In the genomic region with DNA sequence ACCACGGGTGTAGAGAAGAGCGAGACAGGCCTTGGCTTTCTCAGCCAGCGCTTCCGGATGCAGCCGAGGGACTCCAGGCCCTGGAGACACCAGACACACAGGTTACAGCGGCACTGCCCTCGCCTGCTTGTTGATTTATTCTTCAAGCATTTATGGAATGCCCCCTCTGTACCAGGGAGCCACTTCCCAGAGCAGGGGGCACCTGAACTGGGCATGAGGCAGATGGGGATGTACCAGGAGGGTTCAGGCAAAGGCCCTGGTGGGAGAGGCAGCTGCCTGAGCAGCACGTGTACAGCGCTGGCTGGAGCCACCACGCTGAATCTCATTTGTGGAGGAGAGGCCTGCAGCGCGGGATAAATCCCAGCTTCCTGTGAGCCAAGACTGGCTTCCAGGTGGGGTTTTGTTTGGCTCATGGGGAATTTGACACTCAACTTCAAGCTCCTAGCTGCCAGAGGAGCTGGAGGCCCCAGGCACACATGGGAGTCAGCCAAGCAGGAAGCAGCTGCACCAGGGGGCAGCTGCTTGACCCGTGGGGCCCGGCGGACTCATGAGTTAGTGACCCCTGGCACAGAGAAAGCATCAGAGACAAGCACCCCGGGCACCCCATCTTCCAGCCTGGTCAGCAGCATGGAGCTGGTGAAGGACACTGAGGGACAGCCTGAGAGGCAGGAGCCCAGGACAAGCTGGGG, we compare ENCODE assay signal across 15 cellular contexts. TPM values are rescaled to one million over a fixed set of nuclear protein-coding genes. Genes with fewer than 3 reads are reported as not detected.
A peak's percentile ranks its signal among the peaks of the same experiment; 100 is the strongest.
DNase-seq lines count a peak whose midpoint lies in the region; ATAC-seq and TF ChIP-seq lines count a peak whose summit lies in the region.
"Had no signal": no experiment of that assay in that cellular context is flagged by ENCODE, and none has a peak within 500 bp of the region (broad histone marks: within the 10 kb centered on the region; RNA-seq: fewer than 3 reads in every experiment).

No MANE protein-coding gene starts in this region.

- DNase-seq in 8988T = peak; percentile 63
- peak; percentile 83 for DNase-seq in LHCN-M2 (ENCODE audit: low read depth)
- DNase-seq in cardiac fibroblast (ENCODE audit: low read depth in 2 of 2) = peak; percentile 13 to 29
- peak; percentile 89 for DNase-seq in myocyte (ENCODE audit: low read depth)
- DNase-seq in germinal center (ENCODE audit: low spot score) = no peak
- no peak for DNase-seq in NCI-H1105 treated with DMSO at 0.1 percent for 48 hours (lab: John Stamatoyannopoulos, UW)
- DNase-seq in stimulated activated CD4-positive, alpha-beta T cell treated with anti-CD3 and anti-CD28 coated beads, Interleukin-2, amount 100 ng/mL, for 48 hours = no peak
- DNase-seq: activated CD4-positive, alpha-beta T cell treated with anti-CD3 and anti-CD28 coated beads for 4 hours; activated effector memory CD4-positive, alpha-beta T cell treated with Interleukin-2 at 50 U/mL for 16 hours; HFFc6; naive B cell; NCI-H1694 had no signal

- ATAC-seq in SK-N-SH treated with all-trans-retinoic acid at 6 μM for 48 hours = no peak; the same call in 2 of the 3 replicates

- no peak for TF ChIP-seq CTCF in cardiac fibroblast (IDR thresholded peaks at IDR 0.05; ENCODE audit: low read depth, low read length)

- no peak overlapping the region for H3K4me3 ChIP-seq in cardiac fibroblast (replicated peaks in 1 of 2; ENCODE audit: low read depth in 2 of 2, low read length in 2 of 2)

TF ChIP-seq in SK-N-SH treated with all-trans-retinoic acid at 6 μM for 48 hours, 23 proteins besides CTCF, POLR2A, EP300 and RAD21:
- TF ChIP-seq ZNF70 (CRISPR knock-in tag; IDR thresholded peaks at IDR 0.05) = no peak
- no peak for TF ChIP-seq ISL1 (CRISPR knock-in tag; IDR thresholded peaks at IDR 0.05)
- no peak for TF ChIP-seq TOX (CRISPR knock-in tag; IDR thresholded peaks at IDR 0.05; ENCODE audit: borderline replicate concordance)
- no peak for TF ChIP-seq OSR1 (CRISPR knock-in tag; IDR thresholded peaks at IDR 0.05)
- TF ChIP-seq CSRNP3 (CRISPR knock-in tag; IDR thresholded peaks at IDR 0.05) = no peak
- no peak for TF ChIP-seq ESRRG (CRISPR knock-in tag; IDR thresholded peaks at IDR 0.05)
- no peak for TF ChIP-seq ZNF8 (CRISPR knock-in tag; IDR thresholded peaks at IDR 0.05)
- TF ChIP-seq ZFP30 (CRISPR knock-in tag; IDR thresholded peaks at IDR 0.05) = no peak
- TF ChIP-seq, protein P1, sequence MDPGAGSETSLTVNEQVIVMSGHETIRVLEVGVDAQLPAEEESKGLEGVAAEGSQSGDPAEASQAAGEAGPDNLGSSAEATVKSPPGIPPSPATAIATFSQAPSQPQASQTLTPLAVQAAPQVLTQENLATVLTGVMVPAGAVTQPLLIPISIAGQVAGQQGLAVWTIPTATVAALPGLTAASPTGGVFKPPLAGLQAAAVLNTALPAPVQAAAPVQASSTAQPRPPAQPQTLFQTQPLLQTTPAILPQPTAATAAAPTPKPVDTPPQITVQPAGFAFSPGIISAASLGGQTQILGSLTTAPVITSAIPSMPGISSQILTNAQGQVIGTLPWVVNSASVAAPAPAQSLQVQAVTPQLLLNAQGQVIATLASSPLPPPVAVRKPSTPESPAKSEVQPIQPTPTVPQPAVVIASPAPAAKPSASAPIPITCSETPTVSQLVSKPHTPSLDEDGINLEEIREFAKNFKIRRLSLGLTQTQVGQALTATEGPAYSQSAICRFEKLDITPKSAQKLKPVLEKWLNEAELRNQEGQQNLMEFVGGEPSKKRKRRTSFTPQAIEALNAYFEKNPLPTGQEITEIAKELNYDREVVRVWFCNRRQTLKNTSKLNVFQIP (CRISPR knock-in tag; IDR thresholded peaks at IDR 0.05; ENCODE audit: borderline replicate concordance, low read depth) = no peak
- TF ChIP-seq BACH2 (CRISPR knock-in tag; IDR thresholded peaks at IDR 0.05; ENCODE audit: borderline replicate concordance) = no peak
- TF ChIP-seq RARB (CRISPR knock-in tag; IDR thresholded peaks at IDR 0.05) = no peak
- TF ChIP-seq, protein P2, sequence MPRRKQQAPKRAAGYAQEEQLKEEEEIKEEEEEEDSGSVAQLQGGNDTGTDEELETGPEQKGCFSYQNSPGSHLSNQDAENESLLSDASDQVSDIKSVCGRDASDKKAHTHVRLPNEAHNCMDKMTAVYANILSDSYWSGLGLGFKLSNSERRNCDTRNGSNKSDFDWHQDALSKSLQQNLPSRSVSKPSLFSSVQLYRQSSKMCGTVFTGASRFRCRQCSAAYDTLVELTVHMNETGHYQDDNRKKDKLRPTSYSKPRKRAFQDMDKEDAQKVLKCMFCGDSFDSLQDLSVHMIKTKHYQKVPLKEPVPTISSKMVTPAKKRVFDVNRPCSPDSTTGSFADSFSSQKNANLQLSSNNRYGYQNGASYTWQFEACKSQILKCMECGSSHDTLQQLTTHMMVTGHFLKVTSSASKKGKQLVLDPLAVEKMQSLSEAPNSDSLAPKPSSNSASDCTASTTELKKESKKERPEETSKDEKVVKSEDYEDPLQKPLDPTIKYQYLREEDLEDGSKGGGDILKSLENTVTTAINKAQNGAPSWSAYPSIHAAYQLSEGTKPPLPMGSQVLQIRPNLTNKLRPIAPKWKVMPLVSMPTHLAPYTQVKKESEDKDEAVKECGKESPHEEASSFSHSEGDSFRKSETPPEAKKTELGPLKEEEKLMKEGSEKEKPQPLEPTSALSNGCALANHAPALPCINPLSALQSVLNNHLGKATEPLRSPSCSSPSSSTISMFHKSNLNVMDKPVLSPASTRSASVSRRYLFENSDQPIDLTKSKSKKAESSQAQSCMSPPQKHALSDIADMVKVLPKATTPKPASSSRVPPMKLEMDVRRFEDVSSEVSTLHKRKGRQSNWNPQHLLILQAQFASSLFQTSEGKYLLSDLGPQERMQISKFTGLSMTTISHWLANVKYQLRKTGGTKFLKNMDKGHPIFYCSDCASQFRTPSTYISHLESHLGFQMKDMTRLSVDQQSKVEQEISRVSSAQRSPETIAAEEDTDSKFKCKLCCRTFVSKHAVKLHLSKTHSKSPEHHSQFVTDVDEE (CRISPR knock-in tag; IDR thresholded peaks at IDR 0.05) = no peak
- TF ChIP-seq, protein P3, sequence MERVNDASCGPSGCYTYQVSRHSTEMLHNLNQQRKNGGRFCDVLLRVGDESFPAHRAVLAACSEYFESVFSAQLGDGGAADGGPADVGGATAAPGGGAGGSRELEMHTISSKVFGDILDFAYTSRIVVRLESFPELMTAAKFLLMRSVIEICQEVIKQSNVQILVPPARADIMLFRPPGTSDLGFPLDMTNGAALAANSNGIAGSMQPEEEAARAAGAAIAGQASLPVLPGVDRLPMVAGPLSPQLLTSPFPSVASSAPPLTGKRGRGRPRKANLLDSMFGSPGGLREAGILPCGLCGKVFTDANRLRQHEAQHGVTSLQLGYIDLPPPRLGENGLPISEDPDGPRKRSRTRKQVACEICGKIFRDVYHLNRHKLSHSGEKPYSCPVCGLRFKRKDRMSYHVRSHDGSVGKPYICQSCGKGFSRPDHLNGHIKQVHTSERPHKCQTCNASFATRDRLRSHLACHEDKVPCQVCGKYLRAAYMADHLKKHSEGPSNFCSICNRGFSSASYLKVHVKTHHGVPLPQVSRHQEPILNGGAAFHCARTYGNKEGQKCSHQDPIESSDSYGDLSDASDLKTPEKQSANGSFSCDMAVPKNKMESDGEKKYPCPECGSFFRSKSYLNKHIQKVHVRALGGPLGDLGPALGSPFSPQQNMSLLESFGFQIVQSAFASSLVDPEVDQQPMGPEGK (CRISPR knock-in tag; IDR thresholded peaks at IDR 0.05; ENCODE audit: borderline replicate concordance) = no peak
- no peak for TF ChIP-seq ARNTL (CRISPR knock-in tag; IDR thresholded peaks at IDR 0.05; ENCODE audit: borderline replicate concordance, low read depth)
- no peak for TF ChIP-seq CSDC2 (CRISPR knock-in tag; IDR thresholded peaks at IDR 0.05)
- no peak for TF ChIP-seq ZFP3 (CRISPR knock-in tag; IDR thresholded peaks at IDR 0.05)
- TF ChIP-seq ZNF565 (CRISPR knock-in tag; conservative IDR thresholded peaks at IDR 0.05; ENCODE audit: low read depth) = no peak
- no peak for TF ChIP-seq PPARA (CRISPR knock-in tag; IDR thresholded peaks at IDR 0.05; ENCODE audit: borderline replicate concordance)
- no peak for TF ChIP-seq CREB5 (CRISPR knock-in tag; IDR thresholded peaks at IDR 0.05; ENCODE audit: low read depth)
- no peak for TF ChIP-seq SNAI2 (CRISPR knock-in tag; IDR thresholded peaks at IDR 0.05)

RNA-seq across cellular contexts. Expression of gene IL21R, which starts 59.7 kb away (rescaled TPM):
- total RNA-seq in LHCN-M2 (2014; rRNA removed) = 5.6 and 10.8 TPM in 2 replicates
- polyA plus RNA-seq in LHCN-M2 (2012) = 3.5 TPM
- 2.0 and 3.2 TPM in 2 replicates for total RNA-seq in myocyte
- polyA plus RNA-seq in myocyte (2012) = 0.90 TPM
- total RNA-seq: bronchial epithelial cell, G401 had no signal

Comparison
In these comparisons a context has a peak if more than half of its experiments do, and no peak if none do; other contexts are left out.
1. DNase-seq: peak in 8988T (single experiment), LHCN-M2 (single experiment), cardiac fibroblast (2 of 2) and myocyte (single experiment); none in germinal center (single experiment), NCI-H1105 treated with DMSO at 0.1 percent for 48 hours (single experiment) and stimulated activated CD4-positive, alpha-beta T cell treated with anti-CD3 and anti-CD28 coated beads, Interleukin-2, amount 100 ng/mL, for 48 hours (0 of 2).